Comparison of ENCODE assay signal across 13 cellular contexts in genomic region chrX:154724999-154725756, GRCh38. TPM values are rescaled to one million over a fixed set of nuclear protein-coding genes. Genes with fewer than 3 reads are reported as not detected.
A peak's percentile ranks its signal among the peaks of the same experiment; 100 is the strongest.
DNase-seq lines count a peak whose midpoint lies in the region; ATAC-seq lines count a peak whose summit lies in the region.
"Had no signal": no experiment of that assay in that cellular context is flagged by ENCODE, and none has a peak within 500 bp of the region (broad histone marks: within the 10 kb centered on the region; RNA-seq: fewer than 3 reads in every experiment).

No MANE protein-coding gene starts in this region.

- H3K27ac Mint-ChIP-seq in activated CD8-positive, alpha-beta memory T cell treated with anti-CD3 and anti-CD28 coated beads, Interleukin-2, amount 10 ng/mL, durations not matched to agents 7 days and 5 days = peak overlapping the region; percentile 93
- H3K27ac Mint-ChIP-seq in activated naive CD8-positive, alpha-beta T cell treated with anti-CD3 and anti-CD28 coated beads, Interleukin-2, amount 50 U/mL, for 24 hours = peak overlapping the region; percentile 49

- peaks cover 5% of the 10 kb centered on the region for H3K9me3 Mint-ChIP-seq in activated CD8-positive, alpha-beta memory T cell treated with anti-CD3 and anti-CD28 coated beads, Interleukin-2, amount 10 ng/mL, durations not matched to agents 7 days and 5 days (ENCODE audit: low read depth)
- H3K9me3 Mint-ChIP-seq in activated naive CD8-positive, alpha-beta T cell treated with anti-CD3 and anti-CD28 coated beads, Interleukin-2, amount 50 U/mL, for 24 hours = no peaks in the 10 kb centered on the region

- peaks cover 50% of the 10 kb centered on the region for H3K36me3 Mint-ChIP-seq in activated CD8-positive, alpha-beta memory T cell treated with anti-CD3 and anti-CD28 coated beads, Interleukin-2, amount 10 ng/mL, durations not matched to agents 7 days and 5 days
- H3K36me3 Mint-ChIP-seq in activated naive CD8-positive, alpha-beta T cell treated with anti-CD3 and anti-CD28 coated beads, Interleukin-2, amount 50 U/mL, for 24 hours (ENCODE audit: low read depth) = peaks cover 6% of the 10 kb centered on the region

- CTCF ChIA-PET in activated CD8-positive, alpha-beta memory T cell treated with anti-CD3 and anti-CD28 coated beads, Interleukin-2, amount 10 ng/mL, durations not matched to agents 7 days and 5 days (lab: Charles Lee) = interaction anchor here (0.9 to 3.4 kb wide), 10 partner anchors 9 to 109 kb away, joined by 3 to 70 read pairs (median 4); partner anchors contain the start of genes DKC1, GAB3 and SMIM9

- no peaks in the 10 kb centered on the region for H3K27me3 Mint-ChIP-seq in activated CD8-positive, alpha-beta memory T cell treated with anti-CD3 and anti-CD28 coated beads, Interleukin-2, amount 10 ng/mL, durations not matched to agents 7 days and 5 days
- H3K27me3 Mint-ChIP-seq in activated naive CD8-positive, alpha-beta T cell treated with anti-CD3 and anti-CD28 coated beads, Interleukin-2, amount 50 U/mL, for 24 hours = no peaks in the 10 kb centered on the region

- no peak for DNase-seq in activated CD8-positive, alpha-beta memory T cell treated with anti-CD3 and anti-CD28 coated beads, Interleukin-2, amount 10 ng/mL, durations not matched to agents 7 days and 5 days
- DNase-seq in activated CD8-positive, alpha-beta memory T cell treated with anti-CD3 and anti-CD28 coated beads, Interleukin-2, amount 50 U/mL, for 48 hours = no peak
- DNase-seq in activated naive CD8-positive, alpha-beta T cell treated with anti-CD3 and anti-CD28 coated beads, Interleukin-2, amount 50 U/mL, for 24 hours = no peak
- DNase-seq in stimulated activated naive CD8-positive, alpha-beta T cell treated with anti-CD3 and anti-CD28 coated beads, Interleukin-15, Interleukin-2, amounts not matched to agents 100 U/mL and 50 U/mL, for 24 hours = no peak
- DNase-seq: ACHN, DMS79 treated with DMSO at 0.1 percent for 48 hours, hippocampal formation, midbrain, NCI-H2107 had no signal

- peak overlapping the region; percentile 50 for H3K4me3 Mint-ChIP-seq in activated CD8-positive, alpha-beta memory T cell treated with anti-CD3 and anti-CD28 coated beads, Interleukin-2, amount 10 ng/mL, durations not matched to agents 7 days and 5 days
- H3K4me3 Mint-ChIP-seq in activated naive CD8-positive, alpha-beta T cell treated with anti-CD3 and anti-CD28 coated beads, Interleukin-2, amount 50 U/mL, for 24 hours = no peak overlapping the region

- peaks cover 90% of the 10 kb centered on the region for H3K4me1 Mint-ChIP-seq in activated CD8-positive, alpha-beta memory T cell treated with anti-CD3 and anti-CD28 coated beads, Interleukin-2, amount 10 ng/mL, durations not matched to agents 7 days and 5 days
- H3K4me1 Mint-ChIP-seq in activated naive CD8-positive, alpha-beta T cell treated with anti-CD3 and anti-CD28 coated beads, Interleukin-2, amount 50 U/mL, for 24 hours = peaks cover 70% of the 10 kb centered on the region

- peak; percentile 73 for ATAC-seq in activated CD8-positive, alpha-beta memory T cell treated with anti-CD3 and anti-CD28 coated beads, Interleukin-2, amount 10 ng/mL, durations not matched to agents 7 days and 5 days
- ATAC-seq in HG03159 (IDR thresholded peaks at IDR 0.05; ENCODE audit: unreplicated experiment) = peak; percentile 48
- ATAC-seq in activated naive CD8-positive, alpha-beta T cell treated with anti-CD3 and anti-CD28 coated beads, Interleukin-2, amount 50 U/mL, for 24 hours = peak; percentile 49
- ATAC-seq in stimulated activated naive CD8-positive, alpha-beta T cell treated with anti-CD3 and anti-CD28 coated beads, Interleukin-15, Interleukin-2, amounts not matched to agents 100 U/mL and 50 U/mL, for 24 hours = peak; percentile 30
- no peak for ATAC-seq in HG02678 (IDR thresholded peaks at IDR 0.05; ENCODE audit: unreplicated experiment)
- no peak for ATAC-seq in GM21360 (IDR thresholded peaks at IDR 0.05; ENCODE audit: unreplicated experiment)
- no peak for ATAC-seq in HG02623 (IDR thresholded peaks at IDR 0.05; ENCODE audit: unreplicated experiment)

RNA-seq across cellular contexts. Expression of gene GAB3, which starts 25.7 kb away (rescaled TPM):
- total RNA-seq in activated CD8-positive, alpha-beta memory T cell treated with anti-CD3 and anti-CD28 coated beads, Interleukin-2, amount 10 ng/mL, durations not matched to agents 7 days and 5 days = 10 to 100 TPM; 20.0 to 26.6 TPM

RNA-seq across cellular contexts. Expression of gene DKC1, which starts 37.5 kb away (rescaled TPM):
- 100 to 1,000 TPM in 1 of 2 experiments, 10 to 100 TPM in 1; 81.0 to 116 TPM for total RNA-seq in activated CD8-positive, alpha-beta memory T cell treated with anti-CD3 and anti-CD28 coated beads, Interleukin-2, amount 10 ng/mL, durations not matched to agents 7 days and 5 days

Comparison
In these comparisons a context has a peak if more than half of its experiments do, and no peak if none do; other contexts are left out.
1. ATAC-seq: peak in activated CD8-positive, alpha-beta memory T cell treated with anti-CD3 and anti-CD28 coated beads, Interleukin-2, amount 10 ng/mL, durations not matched to agents 7 days and 5 days (single experiment), HG03159 (single experiment), activated naive CD8-positive, alpha-beta T cell treated with anti-CD3 and anti-CD28 coated beads, Interleukin-2, amount 50 U/mL, for 24 hours (single experiment) and stimulated activated naive CD8-positive, alpha-beta T cell treated with anti-CD3 and anti-CD28 coated beads, Interleukin-15, Interleukin-2, amounts not matched to agents 100 U/mL and 50 U/mL, for 24 hours (single experiment); none in HG02678 (single experiment), GM21360 (single experiment) and HG02623 (single experiment).